Comparison of ENCODE assay signal across 16 cellular contexts in the genomic region with DNA sequence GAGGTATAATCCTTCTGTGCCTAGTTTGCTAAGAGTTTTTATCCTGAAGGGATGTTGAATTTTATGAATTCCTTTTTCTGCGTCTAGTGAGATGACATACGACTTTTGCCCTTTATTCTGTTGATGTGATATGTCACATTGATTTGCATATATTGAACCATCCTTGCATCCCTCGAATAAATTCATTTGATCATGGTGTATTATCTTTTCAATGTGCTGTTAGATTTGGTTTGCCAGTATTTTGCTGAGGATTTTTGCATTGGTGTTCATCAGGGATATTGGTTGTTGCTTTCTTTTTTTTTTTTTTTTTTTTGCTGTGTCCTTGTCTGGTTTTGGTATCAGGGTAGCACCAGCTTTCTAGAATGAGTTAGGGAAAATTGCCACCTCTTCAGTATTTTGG. TPM values are rescaled to one million over a fixed set of nuclear protein-coding genes. Genes with fewer than 3 reads are reported as not detected.
DNase-seq lines count a peak whose midpoint lies in the region; ATAC-seq, FAIRE-seq and TF ChIP-seq lines count a peak whose summit lies in the region.
"Had no signal": no experiment of that assay in that cellular context is flagged by ENCODE, and none has a peak within 500 bp of the region (broad histone marks: within the 10 kb centered on the region; RNA-seq: fewer than 3 reads in every experiment).

No MANE protein-coding gene starts in this region.

- WGBS in GM12878 (ENCODE audit: insufficient coverage, insufficient replicate concordance, low lambda C conversion rate, missing lambda C conversion rate): 92% methylated on average over 3 of the region's 3 CpGs

- peaks cover 62% of the 10 kb centered on the region for H3K4me1 Mint-ChIP-seq in activated naive CD8-positive, alpha-beta T cell (ENCODE audit: low read depth)
- H3K4me1 Mint-ChIP-seq in activated naive CD8-positive, alpha-beta T cell treated with anti-CD3 and anti-CD28 coated beads for 36 hours: peaks cover 34% of the 10 kb centered on the region
- peaks cover 31 to 71% (median 62%) of the 10 kb centered on the region in 4 donors for H3K4me1 Mint-ChIP-seq in naive thymus-derived CD8-positive, alpha-beta T cell

- TF ChIP-seq POLR2A in GM12878 (IDR thresholded peaks at IDR 0.05; ENCODE audit: low read depth, low read length): no peak

- TF ChIP-seq CTCF in HEK293 (tag by site-specific recombination; IDR thresholded peaks at IDR 0.05) (no peak), GM12878 (IDR thresholded peaks at IDR 0.05 in 2 of 3, conservative IDR thresholded peaks at IDR 0.05 in 1 of 3; ENCODE audit: control insufficient read depth in 2 of 3, extremely low read depth in 1 of 3, insufficient read depth in 1 of 3, low read depth in 3 of 3, low read length in 3 of 3) (no peak)

- no peak overlapping the region for H3K4me2 ChIP-seq in GM12878 (ENCODE audit: control insufficient read depth, insufficient read depth)
- H3K4me2 ChIP-seq: BLaER1, PC-9 had no signal

- SMC1A ChIA-PET in GM12878 (lab: Charles Lee; ENCODE audit: uncharacterized antibody, unreplicated experiment): interaction anchor here (0.6 to 1.3 kb wide), 4 partner anchors 8 to 126 kb away, joined by 3 to 4 read pairs (median 4); partner anchors contain the start of gene GCC2

- no peak overlapping the region for H2AFZ ChIP-seq in GM12878 (ENCODE audit: control insufficient read depth, low read depth, low read length)
- H2AFZ ChIP-seq: PC-9 had no signal

- no peak for FAIRE-seq in GM12878 (lab: Jason Lieb, UNC)
- FAIRE-seq in RCC 7860 (lab: Jason Lieb, UNC): no peak

- CTCF ChIA-PET in HEK293 (lab: Yijun Ruan, JAX) (interaction anchor here (0.6 kb wide), 1 partner anchor 9 kb away, joined by 3 read pairs; no protein-coding TSS in a partner anchor), GM12878 (lab: Yijun Ruan, JAX) (interaction anchor here (0.9 kb wide), 1 partner anchor 10 kb away, joined by 3 read pairs; the partner anchor contains the start of gene GCC2)

- intact Hi-C loops in GM12878 (cut with micrococcal nuclease; ENCODE audit: unreplicated experiment): no loop called here

- in situ Hi-C loops in GM12878 (cut with MboI): no loop called here

- no peaks in the 10 kb centered on the region; the same call in 1 of the 2 replicates for H3K9me3 ChIP-seq in HEK293 (ENCODE audit: control insufficient read depth, insufficient read depth, low read depth, low read length)
- peaks cover 9% of the 10 kb centered on the region for H3K9me3 ChIP-seq in GM12878 (replicated peaks; ENCODE audit: control insufficient read depth, insufficient read depth, low read length)

- BruUV-seq in GM12878 (replicated peaks; lab: Mats Ljungman, UMichigan): no TSS peak

- TF ChIP-seq EP300 in GM12878 (IDR thresholded peaks at IDR 0.05; ENCODE audit: borderline replicate concordance in 1 of 2, control insufficient read depth in 1 of 2, low read depth in 2 of 2, low read length in 2 of 2): no peak

- H3K4me3 ChIP-seq in HEK293 (ENCODE audit: low read depth, low read length) (no peak overlapping the region), GM12878 (no peak overlapping the region)
- H3K4me3 ChIP-seq: BLaER1, PC-9, SJCRH30 had no signal

- no peak for DNase-seq in activated naive CD8-positive, alpha-beta T cell treated with anti-CD3 and anti-CD28 coated beads for 36 hours
- DNase-seq in GM12878 (ENCODE audit: low read depth, low spot score): no peak
- DNase-seq in naive thymus-derived CD8-positive, alpha-beta T cell: no peak
- no peak for DNase-seq in cerebellar cortex (ENCODE audit: low spot score)
- DNase-seq in SIG-M5 (lab: John Stamatoyannopoulos, UW): no peak
- no peak for DNase-seq in RCC 7860 (ENCODE audit: low spot score)
- DNase-seq: DMS 273 treated with DMSO at 0.1 percent for 48 hours, DND-41, NCI-H1694 treated with DMSO at 0.1 percent for 48 hours, NCI-H2227 treated with DMSO at 0.1 percent for 48 hours, NCI-H524, PC-9, SJCRH30 had no signal

- H3K27ac ChIP-seq in HEK293 (ENCODE audit: extremely low read depth, low read depth, low read length): no peak overlapping the region
- no peak overlapping the region for H3K27ac ChIP-seq in GM12878 (ENCODE audit: control insufficient read depth, insufficient read depth)
- H3K27ac ChIP-seq: BLaER1, PC-9, SJCRH30 had no signal

- H3K9me3 Mint-ChIP-seq in activated naive CD8-positive, alpha-beta T cell (ENCODE audit: low read depth): peaks cover 15% of the 10 kb centered on the region
- peaks cover 33% of the 10 kb centered on the region for H3K9me3 Mint-ChIP-seq in activated naive CD8-positive, alpha-beta T cell treated with anti-CD3 and anti-CD28 coated beads for 36 hours
- H3K9me3 Mint-ChIP-seq in naive thymus-derived CD8-positive, alpha-beta T cell: peaks cover 16 to 34% (median 20%) of the 10 kb centered on the region in 9 donors

- RAD21 ChIA-PET in GM12878 (lab: Charles Lee; ENCODE audit: unreplicated experiment): interaction anchor here (1.2 to 2.8 kb wide), 3 partner anchors 12 to 179 kb away, joined by 3 to 6 read pairs (median 3); no protein-coding TSS in a partner anchor

- peaks cover 3% of the 10 kb centered on the region for H3K79me2 ChIP-seq in GM12878 (ENCODE audit: control insufficient read depth, insufficient read depth, low read length)

- ATAC-seq in GM12878: no peak
- no peak for ATAC-seq in naive thymus-derived CD8-positive, alpha-beta T cell

- no peaks in the 10 kb centered on the region for H4K20me1 ChIP-seq in GM12878 (ENCODE audit: control insufficient read depth, insufficient read depth)
- H4K20me1 ChIP-seq: BLaER1 had no signal

- peaks cover 61% of the 10 kb centered on the region for H3K36me3 Mint-ChIP-seq in activated naive CD8-positive, alpha-beta T cell
- peaks cover 83% of the 10 kb centered on the region for H3K36me3 Mint-ChIP-seq in activated naive CD8-positive, alpha-beta T cell treated with anti-CD3 and anti-CD28 coated beads for 36 hours
- H3K36me3 Mint-ChIP-seq in naive thymus-derived CD8-positive, alpha-beta T cell: peaks cover 62 to 94% (median 78%) of the 10 kb centered on the region in 3 donors

- H3K36me3 ChIP-seq in HEK293 (ENCODE audit: control insufficient read depth in 2 of 2, insufficient read depth in 1 of 2, low read length in 2 of 2): peaks cover 66 to 85% of the 10 kb centered on the region in 2 experiments
- peaks cover 0 to 19% of the 10 kb centered on the region in 2 experiments; a peak in 3 of 4 replicates for H3K36me3 ChIP-seq in GM12878 (ENCODE audit: control insufficient read depth in 2 of 2, insufficient read depth in 2 of 2, low read length in 1 of 2)

- H3K4me1 ChIP-seq in HEK293 (ENCODE audit: control insufficient read depth, insufficient read depth, low read length) (no peaks in the 10 kb centered on the region), GM12878 (ENCODE audit: control insufficient read depth, insufficient read depth, low read length) (peaks cover 14% of the 10 kb centered on the region)
- H3K4me1 ChIP-seq: BLaER1, SJCRH30 had no signal

- POLR2A ChIA-PET in HEK293 (lab: Yijun Ruan, JAX): interaction anchor here (0.6 kb wide), 1 partner anchor 34 kb away, joined by 4 read pairs; no protein-coding TSS in a partner anchor
- POLR2A ChIA-PET in GM12878 (lab: Charles Lee): interaction anchor here (0.6 to 0.9 kb wide), 2 partner anchors 10 to 31 kb away, joined by 4 read pairs; no protein-coding TSS in a partner anchor
- POLR2A ChIA-PET in naive thymus-derived CD8-positive, alpha-beta T cell (lab: Charles Lee): no interaction called here

- H3K9ac ChIP-seq in GM12878 (ENCODE audit: control insufficient read depth, insufficient read depth, low read length): no peak overlapping the region
- H3K9ac ChIP-seq: BLaER1 had no signal

- no peak for TF ChIP-seq RAD21 in GM12878 (IDR thresholded peaks at IDR 0.05; ENCODE audit: insufficient read depth, low read depth, low read length)

- no peaks in the 10 kb centered on the region for H3K27me3 Mint-ChIP-seq in activated naive CD8-positive, alpha-beta T cell
- no peaks in the 10 kb centered on the region for H3K27me3 Mint-ChIP-seq in activated naive CD8-positive, alpha-beta T cell treated with anti-CD3 and anti-CD28 coated beads for 36 hours
- no peaks in the 10 kb centered on the region for H3K27me3 Mint-ChIP-seq in naive thymus-derived CD8-positive, alpha-beta T cell

- H3K4me3 Mint-ChIP-seq in activated naive CD8-positive, alpha-beta T cell: peak overlapping the region; percentile 4
- H3K4me3 Mint-ChIP-seq in activated naive CD8-positive, alpha-beta T cell treated with anti-CD3 and anti-CD28 coated beads for 36 hours: no peak overlapping the region
- peak overlapping the region in 8 of 10 donors; percentile 13 to 73 (median 48) for H3K4me3 Mint-ChIP-seq in naive thymus-derived CD8-positive, alpha-beta T cell

- no peak overlapping the region for H3K27ac Mint-ChIP-seq in activated naive CD8-positive, alpha-beta T cell
- H3K27ac Mint-ChIP-seq in activated naive CD8-positive, alpha-beta T cell treated with anti-CD3 and anti-CD28 coated beads for 36 hours: no peak overlapping the region
- peak overlapping the region in 2 of 10 donors; percentile 24 to 35 for H3K27ac Mint-ChIP-seq in naive thymus-derived CD8-positive, alpha-beta T cell

- H3K27me3 ChIP-seq in GM12878 (replicated peaks in 1 of 2; ENCODE audit: control insufficient read depth in 2 of 2, insufficient read depth in 2 of 2, low read length in 1 of 2): no peaks in the 10 kb centered on the region
- H3K27me3 ChIP-seq: BLaER1, SJCRH30 had no signal

TF ChIP-seq in GM12878, 131 proteins besides CTCF, POLR2A, EP300 and RAD21 (continues in another document):
- no peak for TF ChIP-seq POLR2AphosphoS5 (IDR thresholded peaks at IDR 0.05; ENCODE audit: low read length)

RNA-seq across cellular contexts. Expression of gene GCC2, which starts 9.1 kb away (rescaled TPM):
- 10 to 100 TPM; 36.9 to 43.6 TPM for total RNA-seq in activated naive CD8-positive, alpha-beta T cell treated with anti-CD3 and anti-CD28 coated beads for 36 hours
- 246 and 255 TPM in 2 replicates for total RNA-seq in GM12878 (2013; cell fraction: nucleolus; rRNA removed)
- total RNA-seq in GM12878 (2014; rRNA removed) (12.1 and 15.4 TPM in 2 replicates), GM12878 (2014; rRNA removed; fragmentation: Illumina TruSeq; extraction: Trizol) (25.4 and 30.8 TPM in 2 replicates), GM12878 (2021) (20.5 and 25.3 TPM in 2 replicates)
- 12.2 TPM for polyA plus RNA-seq in GM12878 (2011; ENCODE audit: low read depth)
- polyA plus RNA-seq in GM12878 (2011; rRNA removed) (30.4 and 56.2 TPM in 2 replicates), GM12878 (2014; fragmentation: Illumina TruSeq; extraction: Trizol) (27.0 and 35.3 TPM in 2 replicates), GM12878 (2014; fragmentation: Nextera tagmentation; extraction: Ambion mirVana) (10 to 100 TPM; 11.8 to 13.5 TPM), GM12878 (2014; rRNA removed) (9.5 and 12.1 TPM in 2 replicates), GM12878 (2016; fragmentation: Nextera tagmentation; extraction: Ambion mirVana) (10 to 100 TPM; 31.4 to 35.5 TPM)
- 5.9 and 6.2 TPM in 2 replicates for polyA plus RNA-seq in GM12878 (2011; cell fraction: cytosol; rRNA removed)
- 36.7 and 39.1 TPM in 2 replicates for polyA plus RNA-seq in GM12878 (2011; cell fraction: nucleus; rRNA removed)
- polyA plus RNA-seq in GM12878 (2012): 14.5 and 21.5 TPM in 2 replicates
- 18.7 and 21.2 TPM in 2 replicates for polyA minus RNA-seq in GM12878 (2011; rRNA and poly(A)+ RNA removed)
- 6.9 and 8.0 TPM in 2 replicates for polyA minus RNA-seq in GM12878 (2011; cell fraction: cytosol; rRNA and poly(A)+ RNA removed)
- polyA minus RNA-seq in GM12878 (2011; cell fraction: nucleus; rRNA and poly(A)+ RNA removed): 29.6 and 37.7 TPM in 2 replicates
- 100 to 1,000 TPM; 198 to 205 TPM for total RNA-seq in naive thymus-derived CD8-positive, alpha-beta T cell
- polyA plus RNA-seq in naive thymus-derived CD8-positive, alpha-beta T cell: 100 to 1,000 TPM in 1 of 3 donors, 10 to 100 TPM in 2; 51.5 to 100 (median 65.0) TPM
